In the genomic region with DNA sequence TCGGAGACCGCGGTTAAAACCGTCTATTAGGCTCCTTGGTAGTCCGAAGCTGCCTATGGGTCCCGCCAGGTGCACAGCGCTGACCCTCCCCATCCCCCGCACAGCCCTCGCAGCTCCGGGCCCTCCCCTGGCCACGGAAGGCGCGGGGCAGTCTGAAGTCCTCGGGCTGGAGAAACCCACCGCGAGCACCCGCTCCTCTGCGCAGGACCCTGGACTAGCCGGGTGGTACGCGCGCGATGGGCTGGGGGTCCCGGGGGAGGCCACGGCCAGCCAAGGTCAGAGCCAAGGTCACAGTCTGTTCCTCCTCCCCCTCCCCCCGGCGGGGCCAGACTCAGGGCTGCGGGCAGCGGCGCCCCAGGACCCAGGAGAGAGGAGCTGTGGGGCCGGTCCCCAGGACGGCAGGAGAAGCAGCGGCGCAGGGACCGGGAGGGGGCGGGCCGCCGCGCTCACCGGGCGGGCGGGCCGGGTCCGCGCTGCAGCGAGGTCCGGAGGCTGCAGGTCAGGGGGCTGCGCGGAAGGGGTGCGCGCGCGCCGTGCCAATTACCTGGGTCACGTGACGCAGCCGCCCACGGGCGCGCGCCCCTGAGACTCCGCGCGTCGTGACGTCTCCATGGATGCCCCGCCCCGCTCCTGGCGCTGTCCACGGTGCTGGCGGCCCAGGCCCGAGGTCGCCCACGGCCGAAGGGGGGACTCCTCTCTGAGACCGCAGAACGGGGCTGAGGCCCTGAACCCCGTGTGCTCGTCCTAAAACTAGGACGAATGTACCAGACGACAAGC, we compare ENCODE assay signal across 1 cellular context.
A peak's percentile ranks its signal among the peaks of the same experiment; 100 is the strongest.
TF ChIP-seq lines count a peak whose summit lies in the region.

Gene OGDHL (minus strand): TSS at position 535 of the 777 bp plus-strand sequence. CDS start 3,731 bp downstream, outside the sequence.

TF ChIP-seq in HepG2, 621 proteins besides CTCF, POLR2A, EP300 and RAD21 (continued from another document and continues in another):
- TF ChIP-seq FOXP4 (CRISPR knock-in tag; IDR thresholded peaks at IDR 0.05), result no peak; the same call in 1 of the 2 replicates
- TF ChIP-seq, protein P1, sequence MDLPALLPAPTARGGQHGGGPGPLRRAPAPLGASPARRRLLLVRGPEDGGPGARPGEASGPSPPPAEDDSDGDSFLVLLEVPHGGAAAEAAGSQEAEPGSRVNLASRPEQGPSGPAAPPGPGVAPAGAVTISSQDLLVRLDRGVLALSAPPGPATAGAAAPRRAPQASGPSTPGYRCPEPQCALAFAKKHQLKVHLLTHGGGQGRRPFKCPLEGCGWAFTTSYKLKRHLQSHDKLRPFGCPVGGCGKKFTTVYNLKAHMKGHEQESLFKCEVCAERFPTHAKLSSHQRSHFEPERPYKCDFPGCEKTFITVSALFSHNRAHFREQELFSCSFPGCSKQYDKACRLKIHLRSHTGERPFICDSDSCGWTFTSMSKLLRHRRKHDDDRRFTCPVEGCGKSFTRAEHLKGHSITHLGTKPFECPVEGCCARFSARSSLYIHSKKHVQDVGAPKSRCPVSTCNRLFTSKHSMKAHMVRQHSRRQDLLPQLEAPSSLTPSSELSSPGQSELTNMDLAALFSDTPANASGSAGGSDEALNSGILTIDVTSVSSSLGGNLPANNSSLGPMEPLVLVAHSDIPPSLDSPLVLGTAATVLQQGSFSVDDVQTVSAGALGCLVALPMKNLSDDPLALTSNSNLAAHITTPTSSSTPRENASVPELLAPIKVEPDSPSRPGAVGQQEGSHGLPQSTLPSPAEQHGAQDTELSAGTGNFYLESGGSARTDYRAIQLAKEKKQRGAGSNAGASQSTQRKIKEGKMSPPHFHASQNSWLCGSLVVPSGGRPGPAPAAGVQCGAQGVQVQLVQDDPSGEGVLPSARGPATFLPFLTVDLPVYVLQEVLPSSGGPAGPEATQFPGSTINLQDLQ (CRISPR knock-in tag; IDR thresholded peaks at IDR 0.05), result peak; percentile 66; the same call in 1 of the 2 replicates
- no peak for TF ChIP-seq NCOR1 (IDR thresholded peaks at IDR 0.05; ENCODE audit: borderline replicate concordance, low read length)
- TF ChIP-seq ZNF383 (CRISPR knock-in tag; IDR thresholded peaks at IDR 0.05; ENCODE audit: borderline replicate concordance), result no peak
- TF ChIP-seq BRF2 (CRISPR knock-in tag; IDR thresholded peaks at IDR 0.05), result no peak
- peak; percentile 87 for TF ChIP-seq ZNF124 (CRISPR knock-in tag; IDR thresholded peaks at IDR 0.05)
- TF ChIP-seq, protein P2, sequence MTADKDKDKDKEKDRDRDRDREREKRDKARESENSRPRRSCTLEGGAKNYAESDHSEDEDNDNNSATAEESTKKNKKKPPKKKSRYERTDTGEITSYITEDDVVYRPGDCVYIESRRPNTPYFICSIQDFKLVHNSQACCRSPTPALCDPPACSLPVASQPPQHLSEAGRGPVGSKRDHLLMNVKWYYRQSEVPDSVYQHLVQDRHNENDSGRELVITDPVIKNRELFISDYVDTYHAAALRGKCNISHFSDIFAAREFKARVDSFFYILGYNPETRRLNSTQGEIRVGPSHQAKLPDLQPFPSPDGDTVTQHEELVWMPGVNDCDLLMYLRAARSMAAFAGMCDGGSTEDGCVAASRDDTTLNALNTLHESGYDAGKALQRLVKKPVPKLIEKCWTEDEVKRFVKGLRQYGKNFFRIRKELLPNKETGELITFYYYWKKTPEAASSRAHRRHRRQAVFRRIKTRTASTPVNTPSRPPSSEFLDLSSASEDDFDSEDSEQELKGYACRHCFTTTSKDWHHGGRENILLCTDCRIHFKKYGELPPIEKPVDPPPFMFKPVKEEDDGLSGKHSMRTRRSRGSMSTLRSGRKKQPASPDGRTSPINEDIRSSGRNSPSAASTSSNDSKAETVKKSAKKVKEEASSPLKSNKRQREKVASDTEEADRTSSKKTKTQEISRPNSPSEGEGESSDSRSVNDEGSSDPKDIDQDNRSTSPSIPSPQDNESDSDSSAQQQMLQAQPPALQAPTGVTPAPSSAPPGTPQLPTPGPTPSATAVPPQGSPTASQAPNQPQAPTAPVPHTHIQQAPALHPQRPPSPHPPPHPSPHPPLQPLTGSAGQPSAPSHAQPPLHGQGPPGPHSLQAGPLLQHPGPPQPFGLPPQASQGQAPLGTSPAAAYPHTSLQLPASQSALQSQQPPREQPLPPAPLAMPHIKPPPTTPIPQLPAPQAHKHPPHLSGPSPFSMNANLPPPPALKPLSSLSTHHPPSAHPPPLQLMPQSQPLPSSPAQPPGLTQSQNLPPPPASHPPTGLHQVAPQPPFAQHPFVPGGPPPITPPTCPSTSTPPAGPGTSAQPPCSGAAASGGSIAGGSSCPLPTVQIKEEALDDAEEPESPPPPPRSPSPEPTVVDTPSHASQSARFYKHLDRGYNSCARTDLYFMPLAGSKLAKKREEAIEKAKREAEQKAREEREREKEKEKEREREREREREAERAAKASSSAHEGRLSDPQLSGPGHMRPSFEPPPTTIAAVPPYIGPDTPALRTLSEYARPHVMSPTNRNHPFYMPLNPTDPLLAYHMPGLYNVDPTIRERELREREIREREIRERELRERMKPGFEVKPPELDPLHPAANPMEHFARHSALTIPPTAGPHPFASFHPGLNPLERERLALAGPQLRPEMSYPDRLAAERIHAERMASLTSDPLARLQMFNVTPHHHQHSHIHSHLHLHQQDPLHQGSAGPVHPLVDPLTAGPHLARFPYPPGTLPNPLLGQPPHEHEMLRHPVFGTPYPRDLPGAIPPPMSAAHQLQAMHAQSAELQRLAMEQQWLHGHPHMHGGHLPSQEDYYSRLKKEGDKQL (CRISPR knock-in tag; IDR thresholded peaks at IDR 0.05; ENCODE audit: low read depth), result no peak
- TF ChIP-seq ZNF331 (CRISPR knock-in tag; IDR thresholded peaks at IDR 0.05), result peak; percentile 96
- TF ChIP-seq RARA (CRISPR knock-in tag; IDR thresholded peaks at IDR 0.05), result peak; percentile 76
- peak; percentile 85; the same call in 1 of the 2 replicates for TF ChIP-seq SMAD1 (CRISPR knock-in tag; IDR thresholded peaks at IDR 0.05; ENCODE audit: borderline replicate concordance, low read depth)
- TF ChIP-seq XRCC5 (optimal IDR thresholded peaks at IDR 0.05; ENCODE audit: low read length), result peak; percentile 66
- TF ChIP-seq RFX5 (IDR thresholded peaks at IDR 0.05; ENCODE audit: low read depth, low read length), result no peak
- no peak for TF ChIP-seq U2AF2 (IDR thresholded peaks at IDR 0.05; ENCODE audit: low read depth, low read length)
- TF ChIP-seq, protein P3, sequence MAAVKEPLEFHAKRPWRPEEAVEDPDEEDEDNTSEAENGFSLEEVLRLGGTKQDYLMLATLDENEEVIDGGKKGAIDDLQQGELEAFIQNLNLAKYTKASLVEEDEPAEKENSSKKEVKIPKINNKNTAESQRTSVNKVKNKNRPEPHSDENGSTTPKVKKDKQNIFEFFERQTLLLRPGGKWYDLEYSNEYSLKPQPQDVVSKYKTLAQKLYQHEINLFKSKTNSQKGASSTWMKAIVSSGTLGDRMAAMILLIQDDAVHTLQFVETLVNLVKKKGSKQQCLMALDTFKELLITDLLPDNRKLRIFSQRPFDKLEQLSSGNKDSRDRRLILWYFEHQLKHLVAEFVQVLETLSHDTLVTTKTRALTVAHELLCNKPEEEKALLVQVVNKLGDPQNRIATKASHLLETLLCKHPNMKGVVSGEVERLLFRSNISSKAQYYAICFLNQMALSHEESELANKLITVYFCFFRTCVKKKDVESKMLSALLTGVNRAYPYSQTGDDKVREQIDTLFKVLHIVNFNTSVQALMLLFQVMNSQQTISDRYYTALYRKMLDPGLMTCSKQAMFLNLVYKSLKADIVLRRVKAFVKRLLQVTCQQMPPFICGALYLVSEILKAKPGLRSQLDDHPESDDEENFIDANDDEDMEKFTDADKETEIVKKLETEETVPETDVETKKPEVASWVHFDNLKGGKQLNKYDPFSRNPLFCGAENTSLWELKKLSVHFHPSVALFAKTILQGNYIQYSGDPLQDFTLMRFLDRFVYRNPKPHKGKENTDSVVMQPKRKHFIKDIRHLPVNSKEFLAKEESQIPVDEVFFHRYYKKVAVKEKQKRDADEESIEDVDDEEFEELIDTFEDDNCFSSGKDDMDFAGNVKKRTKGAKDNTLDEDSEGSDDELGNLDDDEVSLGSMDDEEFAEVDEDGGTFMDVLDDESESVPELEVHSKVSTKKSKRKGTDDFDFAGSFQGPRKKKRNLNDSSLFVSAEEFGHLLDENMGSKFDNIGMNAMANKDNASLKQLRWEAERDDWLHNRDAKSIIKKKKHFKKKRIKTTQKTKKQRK (IDR thresholded peaks at IDR 0.05; ENCODE audit: low read length), result no peak
- peak; percentile 85; the same call in 1 of the 2 replicates for TF ChIP-seq ZNF335 (CRISPR knock-in tag; IDR thresholded peaks at IDR 0.05)
- TF ChIP-seq, protein P4, sequence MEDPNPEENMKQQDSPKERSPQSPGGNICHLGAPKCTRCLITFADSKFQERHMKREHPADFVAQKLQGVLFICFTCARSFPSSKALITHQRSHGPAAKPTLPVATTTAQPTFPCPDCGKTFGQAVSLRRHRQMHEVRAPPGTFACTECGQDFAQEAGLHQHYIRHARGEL (CRISPR knock-in tag; IDR thresholded peaks at IDR 0.05), result 0 out of 2 replicates have a peak, but pooled peaks have one; percentile 46
- TF ChIP-seq ZNF432 (CRISPR knock-in tag; IDR thresholded peaks at IDR 0.05; ENCODE audit: borderline replicate concordance), result peak; percentile 54; the same call in 1 of the 2 replicates
- no peak for TF ChIP-seq BRD4 (CRISPR knock-in tag; IDR thresholded peaks at IDR 0.05)
- TF ChIP-seq ZNF776 (CRISPR knock-in tag; IDR thresholded peaks at IDR 0.05), result peak; percentile 98
- peak; percentile 64 for TF ChIP-seq SKIL (CRISPR knock-in tag; IDR thresholded peaks at IDR 0.05; ENCODE audit: borderline replicate concordance)
- no peak for TF ChIP-seq NFATC3 (CRISPR knock-in tag; IDR thresholded peaks at IDR 0.05)
- peak; percentile 95 for TF ChIP-seq ZNF430 (CRISPR knock-in tag; IDR thresholded peaks at IDR 0.05)
- peak; percentile 93; the same call in 1 of the 2 replicates for TF ChIP-seq CAMTA2 (CRISPR knock-in tag; IDR thresholded peaks at IDR 0.05; ENCODE audit: borderline replicate concordance)
- TF ChIP-seq ZNF777 (CRISPR knock-in tag; IDR thresholded peaks at IDR 0.05), result peak; percentile 70
- no peak for TF ChIP-seq PAF1 (CRISPR knock-in tag; IDR thresholded peaks at IDR 0.05)
- no peak for TF ChIP-seq SMC3 (IDR thresholded peaks at IDR 0.05; ENCODE audit: low read length)
- TF ChIP-seq, protein P5, sequence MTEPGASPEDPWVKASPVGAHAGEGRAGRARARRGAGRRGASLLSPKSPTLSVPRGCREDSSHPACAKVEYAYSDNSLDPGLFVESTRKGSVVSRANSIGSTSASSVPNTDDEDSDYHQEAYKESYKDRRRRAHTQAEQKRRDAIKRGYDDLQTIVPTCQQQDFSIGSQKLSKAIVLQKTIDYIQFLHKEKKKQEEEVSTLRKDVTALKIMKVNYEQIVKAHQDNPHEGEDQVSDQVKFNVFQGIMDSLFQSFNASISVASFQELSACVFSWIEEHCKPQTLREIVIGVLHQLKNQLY (CRISPR knock-in tag; IDR thresholded peaks at IDR 0.05), result peak; percentile 79
- TF ChIP-seq DMAP1 (CRISPR knock-in tag; IDR thresholded peaks at IDR 0.05), result peak; percentile 18; the same call in 1 of the 2 replicates
- TF ChIP-seq NKX3-1 (CRISPR knock-in tag; IDR thresholded peaks at IDR 0.05), result peak; percentile 97
- TF ChIP-seq TCF7 (IDR thresholded peaks at IDR 0.05; ENCODE audit: low read depth), result no peak
- TF ChIP-seq ZNF703 (CRISPR knock-in tag; IDR thresholded peaks at IDR 0.05; ENCODE audit: borderline replicate concordance), result no peak
- TF ChIP-seq MBD4 (IDR thresholded peaks at IDR 0.05; ENCODE audit: borderline replicate concordance, low read length), result no peak
- peak; percentile 73; the same call in 1 of the 2 replicates for TF ChIP-seq KMT2B (CRISPR knock-in tag; IDR thresholded peaks at IDR 0.05)
- TF ChIP-seq POGK (CRISPR knock-in tag; conservative IDR thresholded peaks at IDR 0.05), result peak; percentile 93
- TF ChIP-seq ZFP36L2 (CRISPR knock-in tag; IDR thresholded peaks at IDR 0.05), result peak; percentile 94; the same call in 1 of the 2 replicates
- TF ChIP-seq CEBPB (IDR thresholded peaks at IDR 0.05; ENCODE audit: borderline replicate concordance, low read depth, low read length), result no peak
